9 cellular contexts compared by ENCODE assay signal in genomic region chr1:200184196-200184595, GRCh38.
DNase-seq lines count a peak whose midpoint lies in the region; ATAC-seq, FAIRE-seq and TF ChIP-seq lines count a peak whose summit lies in the region.
"Had no signal": no experiment of that assay in that cellular context is flagged by ENCODE, and none has a peak within 500 bp of the region (broad histone marks: within the 10 kb centered on the region; RNA-seq: fewer than 3 reads in every experiment).

No MANE protein-coding gene starts in this region.

- H3K9me3 ChIP-seq in RWPE2 (ENCODE audit: severe bottlenecking) (no peaks in the 10 kb centered on the region), skeletal muscle satellite cell (replicated peaks; ENCODE audit: low read length) (no peaks in the 10 kb centered on the region)

- H3K4me3 ChIP-seq in RWPE2 (ENCODE audit: severe bottlenecking) (no peak overlapping the region), skeletal muscle satellite cell (ENCODE audit: low read length) (no peak overlapping the region)

- TF ChIP-seq RAD21 in Ishikawa (IDR thresholded peaks at IDR 0.05; ENCODE audit: low read depth) = peak; percentile 13; the same call in 1 of the 2 replicates

- H3K27ac ChIP-seq in RWPE2 (ENCODE audit: poor library complexity, severe bottlenecking) = no peak overlapping the region

- no peak for TF ChIP-seq CTCF in RWPE2 (IDR thresholded peaks at IDR 0.05; ENCODE audit: poor library complexity, severe bottlenecking)

- no peak for FAIRE-seq in frontal cortex (lab: Jason Lieb, UNC)
- FAIRE-seq: TTC549 had no signal

- no peaks in the 10 kb centered on the region for H3K27me3 ChIP-seq in RWPE2 (ENCODE audit: insufficient read depth, poor library complexity, severe bottlenecking)
- no peaks in the 10 kb centered on the region for H3K27me3 ChIP-seq in skeletal muscle satellite cell (ENCODE audit: control insufficient read depth, insufficient read depth, low read length)

- peaks cover 44% of the 10 kb centered on the region for H3K4me1 ChIP-seq in RWPE2 (ENCODE audit: insufficient read depth, poor library complexity, severe bottlenecking)
- peaks cover 33% of the 10 kb centered on the region for H3K4me1 ChIP-seq in skeletal muscle satellite cell (ENCODE audit: control insufficient read depth, insufficient read depth, low read length)

- peak; percentile 60 for TF ChIP-seq EP300 in Ishikawa (IDR thresholded peaks at IDR 0.05; ENCODE audit: borderline replicate concordance)

- peak overlapping the region; percentile 23 for H3K4me2 ChIP-seq in skeletal muscle satellite cell (ENCODE audit: low read length)

- DNase-seq in AG08395 (ENCODE audit: low spot score) (peak; percentile 58), RWPE2 (ENCODE audit: low spot score) (peak; percentile 95), frontal cortex (ENCODE audit: low spot score in 2 of 2) (peak; percentile 6 to 9)

- H3K36me3 ChIP-seq in RWPE2 (ENCODE audit: low read depth) (no peaks in the 10 kb centered on the region), skeletal muscle satellite cell (ENCODE audit: insufficient read depth, low read length) (no peaks in the 10 kb centered on the region)

- ATAC-seq in RWPE2 (ENCODE audit: low read depth) (peak; percentile 92), GM18907 (IDR thresholded peaks at IDR 0.05; ENCODE audit: unreplicated experiment) (no peak), GM19463 (IDR thresholded peaks at IDR 0.05; ENCODE audit: unreplicated experiment) (no peak), GM21723 (IDR thresholded peaks at IDR 0.05; ENCODE audit: unreplicated experiment) (no peak)

- peak overlapping the region; percentile 8 for H3K9ac ChIP-seq in skeletal muscle satellite cell (ENCODE audit: low read depth, low read length)

TF ChIP-seq in Ishikawa, 13 proteins besides CTCF, POLR2A, EP300 and RAD21:
- TF ChIP-seq CREB1 (IDR thresholded peaks at IDR 0.05; ENCODE audit: low read depth) (no peak), CEBPB (IDR thresholded peaks at IDR 0.05) (peak; percentile 86), NFIC (IDR thresholded peaks at IDR 0.05) (peak; percentile 91), TEAD4 (IDR thresholded peaks at IDR 0.05) (peak; percentile 48; the same call in 1 of the 2 replicates), FOXM1 (IDR thresholded peaks at IDR 0.05; ENCODE audit: borderline replicate concordance, low read depth) (no peak), TCF12 (IDR thresholded peaks at IDR 0.05; ENCODE audit: low read depth) (peak; percentile 60; the same call in 1 of the 2 replicates)
- TF ChIP-seq, protein P1, sequence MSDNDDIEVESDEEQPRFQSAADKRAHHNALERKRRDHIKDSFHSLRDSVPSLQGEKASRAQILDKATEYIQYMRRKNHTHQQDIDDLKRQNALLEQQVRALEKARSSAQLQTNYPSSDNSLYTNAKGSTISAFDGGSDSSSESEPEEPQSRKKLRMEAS (IDR thresholded peaks at IDR 0.05) = peak; percentile 70
- TF ChIP-seq, protein P2, sequence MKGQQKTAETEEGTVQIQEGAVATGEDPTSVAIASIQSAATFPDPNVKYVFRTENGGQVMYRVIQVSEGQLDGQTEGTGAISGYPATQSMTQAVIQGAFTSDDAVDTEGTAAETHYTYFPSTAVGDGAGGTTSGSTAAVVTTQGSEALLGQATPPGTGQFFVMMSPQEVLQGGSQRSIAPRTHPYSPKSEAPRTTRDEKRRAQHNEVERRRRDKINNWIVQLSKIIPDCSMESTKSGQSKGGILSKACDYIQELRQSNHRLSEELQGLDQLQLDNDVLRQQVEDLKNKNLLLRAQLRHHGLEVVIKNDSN (IDR thresholded peaks at IDR 0.05) = peak; percentile 50

Comparison
In these comparisons a context has a peak if more than half of its experiments do, and no peak if none do; other contexts are left out.
1. DNase-seq: peak in every context shown above with its lines; median percentile 95 in RWPE2; 58 in AG08395; 8 in frontal cortex.